In genomic region chr19:30781519-30781918, GRCh38 we compare ENCODE assay signal across 19 cellular contexts.
"Had no signal": no experiment of that assay in that cellular context is flagged by ENCODE, and none has a peak within 500 bp of the region (broad histone marks: within the 10 kb centered on the region; RNA-seq: fewer than 3 reads in every experiment).

No MANE protein-coding gene starts in this region.

- H3K27me3 Mint-ChIP-seq: activated CD4-positive, alpha-beta T cell treated with anti-CD3 and anti-CD28 coated beads, Interleukin-2, amount 10 ng/mL, durations not matched to agents 7 days and 5 days had no signal

- H3K27ac Mint-ChIP-seq: activated CD4-positive, alpha-beta T cell treated with anti-CD3 and anti-CD28 coated beads, Interleukin-2, amount 10 ng/mL, durations not matched to agents 7 days and 5 days; activated naive CD8-positive, alpha-beta T cell; activated T-helper 1 cell treated with anti-CD3 and anti-CD28 coated beads, Interleukin-12 subunit alpha, Interleukin-12 subunit beta, Interleukin-2, Interleukin-4 antibody, amounts not matched to agents 30 ng/mL and 10 ng/mL and 1 ng/mL, durations not matched to agents 14 hours and 24 hours and 36 hours; immature natural killer cell; stimulated activated naive CD8-positive, alpha-beta T cell treated with anti-CD3 and anti-CD28 coated beads, Interleukin-15, Interleukin-2, amounts not matched to agents 100 ng/mL and 50 ng/mL, for 24 hours had no signal

- ATAC-seq: gastrocnemius medialis, lower lobe of right lung had no signal

- H3K27me3 ChIP-seq: gastrocnemius medialis, transverse colon, uterus had no signal

- H3K4me1 ChIP-seq: gastrocnemius medialis, lower lobe of right lung, transverse colon, uterus had no signal

- H3K36me3 ChIP-seq: gastrocnemius medialis, lower lobe of right lung, transverse colon, uterus had no signal

- H3K36me3 Mint-ChIP-seq: activated naive CD8-positive, alpha-beta T cell; immature natural killer cell had no signal

- H3K27ac ChIP-seq: epithelial cell of prostate, gastrocnemius medialis, lower lobe of right lung, transverse colon, uterus had no signal

- H3K4me3 Mint-ChIP-seq: activated CD4-positive, alpha-beta T cell treated with anti-CD3 and anti-CD28 coated beads, Interleukin-2, amount 10 ng/mL, durations not matched to agents 7 days and 5 days; activated naive CD8-positive, alpha-beta T cell; activated T-helper 1 cell treated with anti-CD3 and anti-CD28 coated beads, Interleukin-12 subunit alpha, Interleukin-12 subunit beta, Interleukin-2, Interleukin-4 antibody, amounts not matched to agents 30 ng/mL and 10 ng/mL and 1 ng/mL, durations not matched to agents 14 hours and 24 hours and 36 hours; immature natural killer cell; nephron; stimulated activated naive CD8-positive, alpha-beta T cell treated with anti-CD3 and anti-CD28 coated beads, Interleukin-15, Interleukin-2, amounts not matched to agents 100 ng/mL and 50 ng/mL, for 24 hours had no signal

- H3K9me3 ChIP-seq: gastrocnemius medialis, lower lobe of right lung, transverse colon, uterus had no signal

- H3K9me3 Mint-ChIP-seq: activated CD4-positive, alpha-beta T cell treated with anti-CD3 and anti-CD28 coated beads, Interleukin-2, amount 10 ng/mL, durations not matched to agents 7 days and 5 days; activated T-helper 1 cell treated with anti-CD3 and anti-CD28 coated beads, Interleukin-12 subunit alpha, Interleukin-12 subunit beta, Interleukin-2, Interleukin-4 antibody, amounts not matched to agents 30 ng/mL and 10 ng/mL and 1 ng/mL, durations not matched to agents 14 hours and 24 hours and 36 hours; immature natural killer cell; stimulated activated naive CD8-positive, alpha-beta T cell treated with anti-CD3 and anti-CD28 coated beads, Interleukin-15, Interleukin-2, amounts not matched to agents 100 ng/mL and 50 ng/mL, for 24 hours had no signal

- H3K4me1 Mint-ChIP-seq: activated CD4-positive, alpha-beta T cell treated with anti-CD3 and anti-CD28 coated beads, Interleukin-2, amount 10 ng/mL, durations not matched to agents 7 days and 5 days; immature natural killer cell had no signal

- DNase-seq: activated CD4-positive, alpha-beta T cell treated with anti-CD3 and anti-CD28 coated beads, Interleukin-2, amount 10 ng/mL, durations not matched to agents 7 days and 5 days; activated CD4-positive, CD25-positive, alpha-beta regulatory T cell; amniotic stem cell; immature natural killer cell; lower lobe of right lung; occipital lobe; retina; stimulated activated CD4-positive, alpha-beta T cell treated with anti-CD3 and anti-CD28 coated beads, Interleukin-12 subunit alpha, Interleukin-12 subunit beta, amount 100 ng/mL, for 4 hours; stimulated activated CD4-positive, alpha-beta T cell treated with anti-CD3 and anti-CD28 coated beads, Interleukin-1b, Interleukin-23, amount 100 ng/mL, for 48 hours; T-helper 1 cell; T-helper 9 cell; transverse colon; uterus had no signal

- H3K4me3 ChIP-seq: gastrocnemius medialis, lower lobe of right lung, transverse colon, uterus had no signal
